Comparison of ENCODE assay signal across 8 cellular contexts in genomic region chr4:112704991-112705845, GRCh38.
DNase-seq lines count a peak whose midpoint lies in the region; ATAC-seq and TF ChIP-seq lines count a peak whose summit lies in the region.

No MANE protein-coding gene starts in this region.

- no peak for TF ChIP-seq CTCF in hepatocyte (IDR thresholded peaks at IDR 0.05; ENCODE audit: poor library complexity)

- H3K27ac ChIP-seq in hepatocyte, result no peak overlapping the region
- no peak overlapping the region for H3K27ac ChIP-seq in rectal smooth muscle tissue (ENCODE audit: low read depth, low read length)

- peak overlapping the region; percentile 28 for H2AFZ ChIP-seq in hepatocyte

- peak; percentile 9 for ATAC-seq in GM21619 (IDR thresholded peaks at IDR 0.05; ENCODE audit: unreplicated experiment)

- DNase-seq in D341Med (ENCODE audit: low spot score) (peak; percentile 60), NCI-H2227 treated with DMSO at 0.1 percent for 48 hours (lab: John Stamatoyannopoulos, UW) (peak; percentile 33), astrocyte of the hippocampus (ENCODE audit: low read depth, low spot score) (peak; percentile 88), hepatocyte (ENCODE audit: low spot score) (peak; percentile 74), DMS79 (lab: John Stamatoyannopoulos, UW) (no peak), GM19240 (ENCODE audit: insufficient read length, low spot score) (no peak)

- H3K27me3 ChIP-seq in hepatocyte, result peaks cover 70% of the 10 kb centered on the region
- H3K27me3 ChIP-seq in rectal smooth muscle tissue (ENCODE audit: control insufficient read depth, insufficient read depth, low read length), result peaks cover 7% of the 10 kb centered on the region

- peak overlapping the region; percentile 88 for H3K4me2 ChIP-seq in hepatocyte

- no peaks in the 10 kb centered on the region for H3K9me3 ChIP-seq in hepatocyte (ENCODE audit: low read depth)

- H3K79me2 ChIP-seq in hepatocyte, result no peaks in the 10 kb centered on the region

- H3K4me3 ChIP-seq in hepatocyte, result peak overlapping the region; percentile 15
- peak overlapping the region; percentile 56 for H3K4me3 ChIP-seq in rectal smooth muscle tissue (ENCODE audit: low read length)

- H3K9me2 ChIP-seq in hepatocyte (replicated peaks; ENCODE audit: insufficient read depth), result no peaks in the 10 kb centered on the region

- H3K4me1 ChIP-seq in hepatocyte (ENCODE audit: insufficient read depth), result peaks cover 9% of the 10 kb centered on the region
- H3K4me1 ChIP-seq in rectal smooth muscle tissue (ENCODE audit: control insufficient read depth, insufficient read depth, low read length), result no peaks in the 10 kb centered on the region

- H3K36me3 ChIP-seq in hepatocyte (replicated peaks; ENCODE audit: insufficient read depth, low read depth), result no peaks in the 10 kb centered on the region
- no peaks in the 10 kb centered on the region for H3K36me3 ChIP-seq in rectal smooth muscle tissue (ENCODE audit: control insufficient read depth, insufficient read depth, low read length)

- H3K9ac ChIP-seq in rectal smooth muscle tissue (ENCODE audit: low read length), result no peak overlapping the region

- H4K20me1 ChIP-seq in hepatocyte (ENCODE audit: insufficient read depth, poor library complexity, severe bottlenecking), result no peaks in the 10 kb centered on the region

- 4% methylated on average over 17 of the region's 43 CpGs for WGBS in hepatocyte (ENCODE audit: low lambda C conversion rate, missing lambda C conversion rate)

Comparison
In these comparisons a context has a peak if more than half of its experiments do, and no peak if none do; other contexts are left out.
1. DNase-seq: peak in D341Med (single experiment), NCI-H2227 treated with DMSO at 0.1 percent for 48 hours (single experiment), astrocyte of the hippocampus (single experiment) and hepatocyte (single experiment); none in DMS79 (single experiment) and GM19240 (single experiment).